In genomic region chr11:68667511-68668253, GRCh38 we compare ENCODE assay signal across 2 cellular contexts.
TF ChIP-seq lines count a peak whose summit lies in the region.

No MANE protein-coding gene starts in this region.

TF ChIP-seq in HEK293, 187 proteins besides CTCF, POLR2A, EP300 and RAD21:
- TF ChIP-seq ZNF214 (tag by site-specific recombination; IDR thresholded peaks at IDR 0.05; ENCODE audit: borderline replicate concordance) (no peak), ZFP37 (tag by site-specific recombination; IDR thresholded peaks at IDR 0.05) (no peak), ZBTB10 (tag by site-specific recombination; IDR thresholded peaks at IDR 0.05) (peak; percentile 86), ZFP3 (tag by site-specific recombination; IDR thresholded peaks at IDR 0.05; ENCODE audit: low read depth) (no peak)

TF ChIP-seq in H1, 55 proteins besides CTCF, POLR2A, EP300 and RAD21:
- TF ChIP-seq SIN3A (conservative IDR thresholded peaks at IDR 0.05 in 1 of 2, IDR thresholded peaks at IDR 0.05 in 1 of 2; ENCODE audit: low read depth in 1 of 2, low read length in 2 of 2) (no peak), E2F6 (IDR thresholded peaks at IDR 0.05) (no peak), GTF2F1 (IDR thresholded peaks at IDR 0.05; ENCODE audit: borderline replicate concordance, low read depth, low read length) (no peak), CEBPB (IDR thresholded peaks at IDR 0.05; ENCODE audit: low read depth, low read length) (no peak), FOSL1 (IDR thresholded peaks at IDR 0.05; ENCODE audit: insufficient read depth, low read depth, low read length) (no peak), JUND (IDR thresholded peaks at IDR 0.05; ENCODE audit: low read length) (no peak), RXRA (IDR thresholded peaks at IDR 0.05; ENCODE audit: insufficient read depth, low read depth, low read length) (no peak), BRCA1 (IDR thresholded peaks at IDR 0.05; ENCODE audit: low read depth, low read length) (no peak), RNF2 (IDR thresholded peaks at IDR 0.05; ENCODE audit: borderline replicate concordance, low read depth, low read length, missing control alignments, poor library complexity, severe bottlenecking) (no peak), PHF8 (conservative IDR thresholded peaks at IDR 0.05; ENCODE audit: low read depth, low read length) (no peak), CHD7 (IDR thresholded peaks at IDR 0.05; ENCODE audit: insufficient replicate concordance, low read length) (no peak)
